ENCODE assay signal across 10 cellular contexts in the genomic region with DNA sequence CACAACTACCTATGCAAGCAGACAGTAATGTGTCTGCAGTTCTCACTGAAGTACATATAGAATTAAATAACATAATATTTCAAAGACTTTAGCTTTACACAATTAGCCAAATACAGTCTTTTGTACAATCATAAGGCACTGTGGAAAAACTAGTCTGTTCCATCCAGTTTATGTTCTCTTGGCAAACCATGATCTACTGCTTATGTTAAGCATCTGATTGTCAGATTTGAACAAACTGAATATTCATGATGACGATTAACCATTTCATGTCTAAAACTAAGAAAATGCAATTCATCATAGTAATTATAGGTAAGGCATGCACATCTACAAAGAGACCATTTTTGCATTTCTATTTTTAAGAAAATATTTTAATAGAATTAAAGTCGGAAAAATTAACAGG. TPM values are rescaled to one million over a fixed set of nuclear protein-coding genes. Genes with fewer than 3 reads are reported as not detected.
DNase-seq lines count a peak whose midpoint lies in the region; ATAC-seq, FAIRE-seq and TF ChIP-seq lines count a peak whose summit lies in the region.
"Had no signal": no experiment of that assay in that cellular context is flagged by ENCODE, and none has a peak within 500 bp of the region (broad histone marks: within the 10 kb centered on the region; RNA-seq: fewer than 3 reads in every experiment).

No MANE protein-coding gene starts in this region.

- peak overlapping the region; percentile 81 for H3K4me2 ChIP-seq in PC-3 (ENCODE audit: low read length)

- no peaks in the 10 kb centered on the region for H3K9me2 ChIP-seq in PC-3 (replicated peaks; ENCODE audit: low read length)

- H2AFZ ChIP-seq in PC-3 (ENCODE audit: low read length), result no peak overlapping the region

- no peak for ATAC-seq in PC-3
- no peak for ATAC-seq in HG03045 (IDR thresholded peaks at IDR 0.05; ENCODE audit: unreplicated experiment)
- ATAC-seq: esophagus mucosa had no signal

- no peaks in the 10 kb centered on the region for H3K27me3 Mint-ChIP-seq in neural crest cell (ENCODE audit: low read depth)

- intact Hi-C loops in PC-3 (cut with micrococcal nuclease), result loop anchor here (1.0 to 10.0 kb wide), 4 partner anchors 43 to 421 kb away; no protein-coding TSS in a partner anchor
- intact Hi-C loops in esophagus squamous epithelium (cut with DNase I), result no loop called here

- no peaks in the 10 kb centered on the region for H3K36me3 ChIP-seq in PC-3 (ENCODE audit: low read depth, low read length)
- no peaks in the 10 kb centered on the region for H3K36me3 ChIP-seq in esophagus squamous epithelium

- BruUV-seq in PC-3 (replicated peaks; lab: Mats Ljungman, UMichigan), result no TSS peak

- CTCF ChIA-PET in PC-3 (lab: Charles Lee), result no interaction called here

- peaks cover 40% of the 10 kb centered on the region for H3K4me1 Mint-ChIP-seq in neural crest cell

- H3F3A ChIP-seq in PC-3 (ENCODE audit: low read length, unreplicated experiment), result no peaks in the 10 kb centered on the region

- TF ChIP-seq POLR2A in esophagus squamous epithelium (IDR thresholded peaks at IDR 0.05), result no peak
- no peak for TF ChIP-seq POLR2A in GM12891 (IDR thresholded peaks at IDR 0.05; ENCODE audit: low read depth, low read length)

- H3K9me3 Mint-ChIP-seq in neural crest cell, result no peaks in the 10 kb centered on the region

- TF ChIP-seq CTCF in GM12865 (IDR thresholded peaks at IDR 0.05; ENCODE audit: insufficient read depth, low read depth, low read length, missing control alignments) (no peak), PC-3 (conservative IDR thresholded peaks at IDR 0.05; ENCODE audit: low read depth, low read length) (no peak), esophagus squamous epithelium (IDR thresholded peaks at IDR 0.05) (no peak), neural crest cell (conservative IDR thresholded peaks at IDR 0.05) (no peak)

- H3K9me3 ChIP-seq in PC-3 (ENCODE audit: low read length), result no peaks in the 10 kb centered on the region
- no peaks in the 10 kb centered on the region for H3K9me3 ChIP-seq in esophagus squamous epithelium

- DNase-seq in GM12865 (ENCODE audit: low read depth) (no peak), PC-3 (peak; percentile 28), esophagus squamous epithelium (lab: John Stamatoyannopoulos, UW) (no peak), neural crest cell (ENCODE audit: low read depth, low spot score) (no peak), NCI-H345 (lab: John Stamatoyannopoulos, UW) (no peak), GM12891 (ENCODE audit: insufficient read length, low spot score) (no peak), NCI-H1930 (lab: John Stamatoyannopoulos, UW) (no peak)
- DNase-seq: PC-9 had no signal

- H3K27ac Mint-ChIP-seq in neural crest cell (ENCODE audit: unreplicated experiment), result no peak overlapping the region

- H3K27me3 ChIP-seq in PC-3 (ENCODE audit: low read length), result no peaks in the 10 kb centered on the region
- no peaks in the 10 kb centered on the region for H3K27me3 ChIP-seq in esophagus squamous epithelium

- peak overlapping the region; percentile 96 for H3K9ac ChIP-seq in PC-3 (ENCODE audit: low read length)

- FAIRE-seq in GM12891 (lab: Jason Lieb, UNC), result no peak

- peak overlapping the region; percentile 48 for H3K4me3 ChIP-seq in GM12865 (ENCODE audit: low read depth, low read length)
- peak overlapping the region; percentile 79 for H3K4me3 ChIP-seq in PC-3 (ENCODE audit: low read length)
- peak overlapping the region; percentile 21 to 65 (median 44) for H3K4me3 ChIP-seq in esophagus squamous epithelium

- peak overlapping the region; percentile 95 for H3K4me3 Mint-ChIP-seq in neural crest cell

- POLR2A ChIA-PET in PC-3 (lab: Charles Lee; ENCODE audit: unreplicated experiment), result no interaction called here

- H3K4me1 ChIP-seq in PC-3 (ENCODE audit: insufficient read depth, low read length), result peaks cover 45% of the 10 kb centered on the region
- H3K4me1 ChIP-seq in esophagus squamous epithelium, result peaks cover 0 to 27% (median 0%) of the 10 kb centered on the region in 3 donors

- 43 to 46% methylated on average over 2 of the region's 2 CpGs for WGBS in esophagus squamous epithelium, 2 donors

- H4K20me1 ChIP-seq in PC-3 (ENCODE audit: low read length), result no peaks in the 10 kb centered on the region

- no peaks in the 10 kb centered on the region for H3K36me3 Mint-ChIP-seq in neural crest cell (ENCODE audit: low read depth)

- H3K27ac ChIP-seq in PC-3 (ENCODE audit: low read length), result peak overlapping the region; percentile 94
- peak overlapping the region in 3 of 4 donors; percentile 44 to 74 (median 66) for H3K27ac ChIP-seq in esophagus squamous epithelium
- H3K27ac ChIP-seq: PC-9 had no signal

- peaks cover 57% of the 10 kb centered on the region for H3K79me2 ChIP-seq in PC-3 (ENCODE audit: low read length)

TF ChIP-seq in GM12891, 5 proteins besides CTCF, POLR2A, EP300 and RAD21:
- TF ChIP-seq POLR2AphosphoS5 (IDR thresholded peaks at IDR 0.05; ENCODE audit: low read depth, low read length) (no peak), PAX5 (IDR thresholded peaks at IDR 0.05; ENCODE audit: insufficient read depth, low read length, severe bottlenecking) (no peak), SPI1 (IDR thresholded peaks at IDR 0.05; ENCODE audit: low read depth, low read length) (no peak), TAF1 (IDR thresholded peaks at IDR 0.05; ENCODE audit: low read depth, low read length) (no peak), POU2F2 (IDR thresholded peaks at IDR 0.05; ENCODE audit: low read depth, low read length) (no peak)

RNA-seq across cellular contexts. Expression of gene SEMA3A, which starts 0.8 kb away (rescaled TPM):
- total RNA-seq in PC-3 (2014; rRNA removed) (13.7 and 16.9 TPM in 2 replicates), esophagus squamous epithelium (1 to 10 TPM in 1 of 4 donors, under 1 TPM in 3; 0.15 to 4.6 (median 0.69) TPM), neural crest cell (21.7 and 24.7 TPM in 2 replicates)
- 0.85 TPM for polyA plus RNA-seq in GM12891 (2012; ENCODE audit: low read depth, missing spikeins)
